25 cellular contexts compared by ENCODE assay signal in genomic region chr14:104219731-104220224, GRCh38.
DNase-seq lines count a peak whose midpoint lies in the region; ATAC-seq and TF ChIP-seq lines count a peak whose summit lies in the region.
"Had no signal": no experiment of that assay in that cellular context is flagged by ENCODE, and none has a peak within 500 bp of the region (broad histone marks: within the 10 kb centered on the region; RNA-seq: fewer than 3 reads in every experiment).

No MANE protein-coding gene starts in this region.

- H3K27ac ChIP-seq in left lung (no peak overlapping the region), sigmoid colon (no peak overlapping the region)
- H3K27ac ChIP-seq: A549, foreskin keratinocyte, suprapubic skin had no signal

- intact Hi-C loops in left lung (cut with DNase I) (no loop called here), sigmoid colon (cut with DNase I) (no loop called here)

- TF ChIP-seq CTCF in left lung (IDR thresholded peaks at IDR 0.05) (no peak), sigmoid colon (IDR thresholded peaks at IDR 0.05) (no peak)

- H3K4me3 ChIP-seq in left lung (no peak overlapping the region), sigmoid colon (no peak overlapping the region)
- H3K4me3 ChIP-seq: A549, suprapubic skin had no signal

- no peak for TF ChIP-seq POLR2A in sigmoid colon (IDR thresholded peaks at IDR 0.05)

- no peaks in the 10 kb centered on the region for H3K36me3 ChIP-seq in left lung
- H3K36me3 ChIP-seq in sigmoid colon, result no peaks in the 10 kb centered on the region
- H3K36me3 ChIP-seq: suprapubic skin had no signal

- ATAC-seq in left lung, result no peak
- ATAC-seq in HG02852 (IDR thresholded peaks at IDR 0.05; ENCODE audit: unreplicated experiment), result no peak
- ATAC-seq: A549; activated T-cell treated with anti-CD3 and anti-CD28 coated beads, Interleukin-2, amount 50 U/mL, for 72 hours; CD8-positive, alpha-beta T cell; esophagus mucosa; foreskin keratinocyte; stimulated activated naive B cell treated with anti-CD40 and anti-IgM and Interleukin-4, amounts not matched to agents 10 μg/mL and 1 μg/mL and 100 μg/mL, for 72 hours had no signal

- DNase-seq in NCI-H748 (lab: John Stamatoyannopoulos, UW; ENCODE audit: unreplicated experiment) (peak; percentile 37), NCI-H748 treated with DMSO at 0.1 percent for 48 hours (lab: John Stamatoyannopoulos, UW) (no peak), NCI-H526 treated with DMSO at 0.1 percent for 48 hours (lab: John Stamatoyannopoulos, UW) (peak; percentile 51), left lung (peak; percentile 10 to 59), sigmoid colon (peak; percentile 46), glomerular visceral epithelial cell (ENCODE audit: extremely low spot score) (no peak), T-helper 9 cell (no peak)
- DNase-seq: activated CD4-positive, alpha-beta T cell treated with anti-CD3 and anti-CD28 coated beads for 4 hours; activated naive CD4-positive, alpha-beta T cell treated with Interleukin-2 at 50 U/mL for 16 hours; activated T-cell treated with anti-CD3 and anti-CD28 coated beads, Interleukin-2, amount 50 U/mL, for 72 hours; CD8-positive, alpha-beta T cell; DMS153; effector memory CD4-positive, alpha-beta T cell; foreskin keratinocyte; islet precursor cell; NCI-H1105 treated with DMSO at 0.1 percent for 48 hours; NCI-H345; nucleus accumbens; SK-N-SH; stimulated activated CD4-positive, alpha-beta T cell treated with anti-CD3 and anti-CD28 coated beads, Interleukin-4, amount 100 ng/mL, for 1 hour; stimulated activated naive B cell treated with anti-CD40 and anti-IgM and Interleukin-4, amounts not matched to agents 10 μg/mL and 1 μg/mL and 100 μg/mL, for 72 hours had no signal

- TF ChIP-seq EP300 in sigmoid colon (IDR thresholded peaks at IDR 0.05), result no peak

- no peaks in the 10 kb centered on the region for H3K9me3 ChIP-seq in left lung
- H3K9me3 ChIP-seq in sigmoid colon, result no peaks in the 10 kb centered on the region
- H3K9me3 ChIP-seq: A549, SK-N-SH, suprapubic skin had no signal

- H3K4me1 ChIP-seq in left lung, result no peaks in the 10 kb centered on the region
- H3K4me1 ChIP-seq in sigmoid colon, result peaks cover 0 to 5% (median 0%) of the 10 kb centered on the region in 4 donors
- H3K4me1 ChIP-seq: A549, foreskin keratinocyte had no signal

- WGBS in sigmoid colon, 2 donors, result 60 to 81% methylated on average over 23 of the region's 23 CpGs

- peaks cover 0 to 59% of the 10 kb centered on the region in 2 donors for H3K27me3 ChIP-seq in left lung
- H3K27me3 ChIP-seq in sigmoid colon, result peaks cover 0 to 15% (median 0%) of the 10 kb centered on the region in 3 donors
- H3K27me3 ChIP-seq: foreskin keratinocyte had no signal

Comparison
In these comparisons a context has a peak if more than half of its experiments do, and no peak if none do; other contexts are left out.
1. DNase-seq: peak in NCI-H748 (single experiment), NCI-H526 treated with DMSO at 0.1 percent for 48 hours (single experiment), left lung (2 of 2) and sigmoid colon (single experiment); none in NCI-H748 treated with DMSO at 0.1 percent for 48 hours (single experiment), glomerular visceral epithelial cell (single experiment) and T-helper 9 cell (single experiment).